1 cellular context compared by ENCODE assay signal in genomic region chr19:10764340-10764894, GRCh38.
A peak's percentile ranks its signal among the peaks of the same experiment; 100 is the strongest.
TF ChIP-seq lines count a peak whose summit lies in the region.

No MANE protein-coding gene starts in this region.

TF ChIP-seq in HepG2, 621 proteins besides CTCF, POLR2A, EP300 and RAD21 (continued from another document and continues in another):
- TF ChIP-seq, protein P1, sequence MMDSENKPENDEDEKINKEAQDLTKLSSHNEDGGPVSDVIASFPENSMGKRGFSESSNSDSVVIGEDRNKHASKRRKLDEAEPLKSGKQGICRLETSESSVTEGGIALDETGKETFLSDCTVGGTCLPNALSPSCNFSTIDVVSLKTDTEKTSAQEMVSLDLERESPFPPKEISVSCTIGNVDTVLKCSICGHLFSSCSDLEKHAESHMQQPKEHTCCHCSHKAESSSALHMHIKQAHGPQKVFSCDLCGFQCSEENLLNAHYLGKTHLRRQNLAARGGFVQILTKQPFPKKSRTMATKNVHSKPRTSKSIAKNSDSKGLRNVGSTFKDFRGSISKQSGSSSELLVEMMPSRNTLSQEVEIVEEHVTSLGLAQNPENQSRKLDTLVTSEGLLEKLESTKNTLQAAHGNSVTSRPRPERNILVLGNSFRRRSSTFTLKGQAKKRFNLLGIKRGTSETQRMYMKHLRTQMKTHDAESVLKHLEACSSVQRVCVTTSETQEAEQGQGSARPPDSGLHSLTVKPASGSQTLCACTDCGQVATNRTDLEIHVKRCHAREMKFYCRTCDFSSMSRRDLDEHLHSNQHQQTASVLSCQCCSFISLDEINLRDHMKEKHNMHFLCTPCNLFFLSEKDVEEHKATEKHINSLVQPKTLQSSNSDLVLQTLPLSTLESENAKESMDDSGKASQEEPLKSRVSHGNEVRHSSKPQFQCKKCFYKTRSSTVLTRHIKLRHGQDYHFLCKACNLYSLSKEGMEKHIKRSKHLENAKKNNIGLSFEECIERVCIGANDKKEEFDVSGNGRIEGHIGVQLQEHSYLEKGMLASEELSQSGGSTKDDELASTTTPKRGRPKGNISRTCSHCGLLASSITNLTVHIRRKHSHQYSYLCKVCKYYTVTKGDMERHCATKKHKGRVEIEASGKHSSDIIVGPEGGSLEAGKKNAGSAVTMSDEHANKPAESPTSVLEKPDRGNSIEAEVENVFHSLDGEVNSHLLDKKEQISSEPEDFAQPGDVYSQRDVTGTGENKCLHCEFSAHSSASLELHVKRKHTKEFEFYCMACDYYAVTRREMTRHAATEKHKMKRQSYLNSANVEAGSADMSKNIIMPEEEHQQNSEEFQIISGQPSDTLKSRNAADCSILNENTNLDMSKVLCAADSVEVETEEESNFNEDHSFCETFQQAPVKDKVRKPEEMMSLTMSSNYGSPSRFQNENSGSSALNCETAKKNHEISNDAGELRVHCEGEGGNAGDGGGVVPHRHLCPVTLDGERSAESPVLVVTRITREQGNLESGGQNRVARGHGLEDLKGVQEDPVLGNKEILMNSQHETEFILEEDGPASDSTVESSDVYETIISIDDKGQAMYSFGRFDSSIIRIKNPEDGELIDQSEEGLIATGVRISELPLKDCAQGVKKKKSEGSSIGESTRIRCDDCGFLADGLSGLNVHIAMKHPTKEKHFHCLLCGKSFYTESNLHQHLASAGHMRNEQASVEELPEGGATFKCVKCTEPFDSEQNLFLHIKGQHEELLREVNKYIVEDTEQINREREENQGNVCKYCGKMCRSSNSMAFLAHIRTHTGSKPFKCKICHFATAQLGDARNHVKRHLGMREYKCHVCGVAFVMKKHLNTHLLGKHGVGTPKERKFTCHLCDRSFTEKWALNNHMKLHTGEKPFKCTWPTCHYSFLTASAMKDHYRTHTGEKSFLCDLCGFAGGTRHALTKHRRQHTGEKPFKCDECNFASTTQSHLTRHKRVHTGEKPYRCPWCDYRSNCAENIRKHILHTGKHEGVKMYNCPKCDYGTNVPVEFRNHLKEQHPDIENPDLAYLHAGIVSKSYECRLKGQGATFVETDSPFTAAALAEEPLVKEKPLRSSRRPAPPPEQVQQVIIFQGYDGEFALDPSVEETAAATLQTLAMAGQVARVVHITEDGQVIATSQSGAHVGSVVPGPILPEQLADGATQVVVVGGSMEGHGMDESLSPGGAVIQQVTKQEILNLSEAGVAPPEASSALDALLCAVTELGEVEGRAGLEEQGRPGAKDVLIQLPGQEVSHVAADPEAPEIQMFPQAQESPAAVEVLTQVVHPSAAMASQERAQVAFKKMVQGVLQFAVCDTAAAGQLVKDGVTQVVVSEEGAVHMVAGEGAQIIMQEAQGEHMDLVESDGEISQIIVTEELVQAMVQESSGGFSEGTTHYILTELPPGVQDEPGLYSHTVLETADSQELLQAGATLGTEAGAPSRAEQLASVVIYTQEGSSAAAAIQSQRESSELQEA (CRISPR knock-in tag; IDR thresholded peaks at IDR 0.05; ENCODE audit: not compliant biosample characterization): no peak
- TF ChIP-seq POLR2G (IDR thresholded peaks at IDR 0.05; ENCODE audit: low read depth, low read length) (0 out of 2 replicates have a peak, but pooled peaks have one; percentile 31), MXD4 (CRISPR knock-in tag; IDR thresholded peaks at IDR 0.05) (peak; percentile 73; the same call in 1 of the 2 replicates), ZSCAN21 (CRISPR knock-in tag; IDR thresholded peaks at IDR 0.05; ENCODE audit: borderline replicate concordance) (peak; percentile 87), POLR2AphosphoS2 (IDR thresholded peaks at IDR 0.05; ENCODE audit: low read depth, low read length) (no peak), ZBTB34 (CRISPR knock-in tag; IDR thresholded peaks at IDR 0.05) (peak; percentile 99), IRF2 (CRISPR knock-in tag; IDR thresholded peaks at IDR 0.05) (peak; percentile 91), MLXIP (CRISPR knock-in tag; IDR thresholded peaks at IDR 0.05; ENCODE audit: borderline replicate concordance) (no peak), GTF2F1 (IDR thresholded peaks at IDR 0.05; ENCODE audit: low read length) (no peak), ZNF616 (CRISPR knock-in tag; IDR thresholded peaks at IDR 0.05; ENCODE audit: low read depth) (peak; percentile 80), TCF7L2 (IDR thresholded peaks at IDR 0.05; ENCODE audit: low read depth, low read length) (no peak), EEA1 (CRISPR knock-in tag; IDR thresholded peaks at IDR 0.05; ENCODE audit: borderline replicate concordance) (no peak), FOXA3 (CRISPR knock-in tag; IDR thresholded peaks at IDR 0.05) (peak; percentile 82), ZNF672 (CRISPR knock-in tag; IDR thresholded peaks at IDR 0.05) (no peak), SP140L (CRISPR knock-in tag; IDR thresholded peaks at IDR 0.05; ENCODE audit: borderline replicate concordance) (no peak; the same call in 1 of the 2 replicates), MZF1 (CRISPR knock-in tag; IDR thresholded peaks at IDR 0.05; ENCODE audit: borderline replicate concordance) (no peak), ZNF431 (CRISPR knock-in tag; IDR thresholded peaks at IDR 0.05; ENCODE audit: borderline replicate concordance, low read depth) (0 out of 2 replicates have a peak, but pooled peaks have one; percentile 30), SIX1 (CRISPR knock-in tag; IDR thresholded peaks at IDR 0.05; ENCODE audit: borderline replicate concordance) (no peak), ZNF383 (CRISPR knock-in tag; IDR thresholded peaks at IDR 0.05; ENCODE audit: borderline replicate concordance) (no peak), ZNF75D (CRISPR knock-in tag; IDR thresholded peaks at IDR 0.05; ENCODE audit: borderline replicate concordance) (no peak), TARDBP (CRISPR knock-in tag; IDR thresholded peaks at IDR 0.05) (peak; percentile 96), NFIB (CRISPR knock-in tag; IDR thresholded peaks at IDR 0.05; ENCODE audit: borderline replicate concordance) (no peak), ZNF567 (CRISPR knock-in tag; IDR thresholded peaks at IDR 0.05; ENCODE audit: borderline replicate concordance) (no peak), ZNF124 (CRISPR knock-in tag; IDR thresholded peaks at IDR 0.05) (peak; percentile 88; the same call in 1 of the 2 replicates), SIN3A (IDR thresholded peaks at IDR 0.05; ENCODE audit: borderline replicate concordance, low read depth, low read length) (0 out of 2 replicates have a peak, but pooled peaks have one; percentile 42), ZSCAN9 (CRISPR knock-in tag; IDR thresholded peaks at IDR 0.05; ENCODE audit: borderline replicate concordance) (peak; percentile 82; the same call in 1 of the 2 replicates), E2F5 (CRISPR knock-in tag; conservative IDR thresholded peaks at IDR 0.05) (0 out of 2 replicates have a peak, but pooled peaks have one; percentile 5), ELF1 (CRISPR knock-in tag; IDR thresholded peaks at IDR 0.05) (peak; percentile 88)
- TF ChIP-seq, protein P2, sequence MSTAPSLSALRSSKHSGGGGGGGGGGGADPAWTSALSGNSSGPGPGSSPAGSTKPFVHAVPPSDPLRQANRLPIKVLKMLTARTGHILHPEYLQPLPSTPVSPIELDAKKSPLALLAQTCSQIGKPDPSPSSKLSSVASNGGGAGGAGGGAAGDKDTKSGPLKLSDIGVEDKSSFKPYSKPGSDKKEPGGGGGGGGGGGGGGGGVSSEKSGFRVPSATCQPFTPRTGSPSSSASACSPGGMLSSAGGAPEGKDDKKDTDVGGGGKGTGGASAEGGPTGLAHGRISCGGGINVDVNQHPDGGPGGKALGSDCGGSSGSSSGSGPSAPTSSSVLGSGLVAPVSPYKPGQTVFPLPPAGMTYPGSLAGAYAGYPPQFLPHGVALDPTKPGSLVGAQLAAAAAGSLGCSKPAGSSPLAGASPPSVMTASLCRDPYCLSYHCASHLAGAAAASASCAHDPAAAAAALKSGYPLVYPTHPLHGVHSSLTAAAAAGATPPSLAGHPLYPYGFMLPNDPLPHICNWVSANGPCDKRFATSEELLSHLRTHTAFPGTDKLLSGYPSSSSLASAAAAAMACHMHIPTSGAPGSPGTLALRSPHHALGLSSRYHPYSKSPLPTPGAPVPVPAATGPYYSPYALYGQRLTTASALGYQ (CRISPR knock-in tag; IDR thresholded peaks at IDR 0.05): peak; percentile 87
- TF ChIP-seq, protein P3, sequence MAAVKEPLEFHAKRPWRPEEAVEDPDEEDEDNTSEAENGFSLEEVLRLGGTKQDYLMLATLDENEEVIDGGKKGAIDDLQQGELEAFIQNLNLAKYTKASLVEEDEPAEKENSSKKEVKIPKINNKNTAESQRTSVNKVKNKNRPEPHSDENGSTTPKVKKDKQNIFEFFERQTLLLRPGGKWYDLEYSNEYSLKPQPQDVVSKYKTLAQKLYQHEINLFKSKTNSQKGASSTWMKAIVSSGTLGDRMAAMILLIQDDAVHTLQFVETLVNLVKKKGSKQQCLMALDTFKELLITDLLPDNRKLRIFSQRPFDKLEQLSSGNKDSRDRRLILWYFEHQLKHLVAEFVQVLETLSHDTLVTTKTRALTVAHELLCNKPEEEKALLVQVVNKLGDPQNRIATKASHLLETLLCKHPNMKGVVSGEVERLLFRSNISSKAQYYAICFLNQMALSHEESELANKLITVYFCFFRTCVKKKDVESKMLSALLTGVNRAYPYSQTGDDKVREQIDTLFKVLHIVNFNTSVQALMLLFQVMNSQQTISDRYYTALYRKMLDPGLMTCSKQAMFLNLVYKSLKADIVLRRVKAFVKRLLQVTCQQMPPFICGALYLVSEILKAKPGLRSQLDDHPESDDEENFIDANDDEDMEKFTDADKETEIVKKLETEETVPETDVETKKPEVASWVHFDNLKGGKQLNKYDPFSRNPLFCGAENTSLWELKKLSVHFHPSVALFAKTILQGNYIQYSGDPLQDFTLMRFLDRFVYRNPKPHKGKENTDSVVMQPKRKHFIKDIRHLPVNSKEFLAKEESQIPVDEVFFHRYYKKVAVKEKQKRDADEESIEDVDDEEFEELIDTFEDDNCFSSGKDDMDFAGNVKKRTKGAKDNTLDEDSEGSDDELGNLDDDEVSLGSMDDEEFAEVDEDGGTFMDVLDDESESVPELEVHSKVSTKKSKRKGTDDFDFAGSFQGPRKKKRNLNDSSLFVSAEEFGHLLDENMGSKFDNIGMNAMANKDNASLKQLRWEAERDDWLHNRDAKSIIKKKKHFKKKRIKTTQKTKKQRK (IDR thresholded peaks at IDR 0.05; ENCODE audit: low read length): no peak
- TF ChIP-seq, protein P4, sequence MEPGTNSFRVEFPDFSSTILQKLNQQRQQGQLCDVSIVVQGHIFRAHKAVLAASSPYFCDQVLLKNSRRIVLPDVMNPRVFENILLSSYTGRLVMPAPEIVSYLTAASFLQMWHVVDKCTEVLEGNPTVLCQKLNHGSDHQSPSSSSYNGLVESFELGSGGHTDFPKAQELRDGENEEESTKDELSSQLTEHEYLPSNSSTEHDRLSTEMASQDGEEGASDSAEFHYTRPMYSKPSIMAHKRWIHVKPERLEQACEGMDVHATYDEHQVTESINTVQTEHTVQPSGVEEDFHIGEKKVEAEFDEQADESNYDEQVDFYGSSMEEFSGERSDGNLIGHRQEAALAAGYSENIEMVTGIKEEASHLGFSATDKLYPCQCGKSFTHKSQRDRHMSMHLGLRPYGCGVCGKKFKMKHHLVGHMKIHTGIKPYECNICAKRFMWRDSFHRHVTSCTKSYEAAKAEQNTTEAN (CRISPR knock-in tag; conservative IDR thresholded peaks at IDR 0.05): 0 out of 2 replicates have a peak, but pooled peaks have one; percentile 62
